In genomic region chr1:84171471-84171870, GRCh38 we compare ENCODE assay signal across 14 cellular contexts. TPM values are rescaled to one million over a fixed set of nuclear protein-coding genes. Genes with fewer than 3 reads are reported as not detected.
DNase-seq lines count a peak whose midpoint lies in the region; ATAC-seq, FAIRE-seq and TF ChIP-seq lines count a peak whose summit lies in the region.
"Had no signal": no experiment of that assay in that cellular context is flagged by ENCODE, and none has a peak within 500 bp of the region (broad histone marks: within the 10 kb centered on the region; RNA-seq: fewer than 3 reads in every experiment).

No MANE protein-coding gene starts in this region.

- H3K4me3 ChIP-seq in Panc1 (ENCODE audit: low read depth in 2 of 2, low read length in 2 of 2) (no peak overlapping the region), endothelial cell of umbilical vein (replicated peaks in 1 of 3; ENCODE audit: insufficient read depth in 1 of 3, low read depth in 1 of 3, low read length in 3 of 3) (no peak overlapping the region), lower leg skin (ENCODE audit: low read depth, poor library complexity, severe bottlenecking) (no peak overlapping the region), Peyer's patch (no peak overlapping the region)
- H3K4me3 ChIP-seq: GM23248 had no signal

- no peak for ATAC-seq in Panc1
- ATAC-seq: HepG2 had no signal

- no peaks in the 10 kb centered on the region for H4K20me1 ChIP-seq in endothelial cell of umbilical vein (replicated peaks; ENCODE audit: control insufficient read depth, extremely low read depth, insufficient read depth, low read length)

- dilution Hi-C loops in endothelial cell of umbilical vein (cut with MboI; ENCODE audit: extremely low pct_ligation_motif_present, low sequenced_read_pairs) = no loop called here

- in situ Hi-C loops in Panc1 (cut with HindIII; ENCODE audit: low pct_unique_long_range_greater_than_20kb, low sequenced_read_pairs) = no loop called here

- BruUV-seq in Panc1 (replicated peaks; lab: Mats Ljungman, UMichigan) = TSS peak; percentile 3
- no TSS peak for BruUV-seq in endothelial cell of umbilical vein (replicated peaks; lab: Mats Ljungman, UMichigan)

- POLR2A ChIA-PET in Panc1 (lab: Charles Lee) = no interaction called here
- POLR2A ChIA-PET in endothelial cell of umbilical vein (lab: Charles Lee) = no interaction called here

- H3K27me3 ChIP-seq in Panc1 (ENCODE audit: control insufficient read depth, insufficient read depth, low read length) (no peaks in the 10 kb centered on the region), endothelial cell of umbilical vein (ENCODE audit: control insufficient read depth in 2 of 2, insufficient read depth in 2 of 2, low read length in 2 of 2) (no peaks in the 10 kb centered on the region), Peyer's patch (no peaks in the 10 kb centered on the region)

- TF ChIP-seq POLR2A in endothelial cell of umbilical vein (IDR thresholded peaks at IDR 0.05; ENCODE audit: low read depth, low read length) (no peak), lower leg skin (IDR thresholded peaks at IDR 0.05) (no peak), Peyer's patch (IDR thresholded peaks at IDR 0.05) (no peak)

- no peaks in the 10 kb centered on the region for H3K9me3 ChIP-seq in Panc1 (ENCODE audit: control insufficient read depth, insufficient read depth, low read depth, low read length)
- H3K9me3 ChIP-seq in endothelial cell of umbilical vein (replicated peaks; ENCODE audit: control insufficient read depth, insufficient read depth, low read length) = no peaks in the 10 kb centered on the region
- H3K9me3 ChIP-seq in Peyer's patch = no peaks in the 10 kb centered on the region

- H3K4me1 ChIP-seq in Panc1 (ENCODE audit: control insufficient read depth, insufficient read depth, low read length) = peaks cover 17% of the 10 kb centered on the region
- peaks cover 61% of the 10 kb centered on the region for H3K4me1 ChIP-seq in endothelial cell of umbilical vein (ENCODE audit: control insufficient read depth, extremely low read depth, insufficient read depth, low read length)
- H3K4me1 ChIP-seq in Peyer's patch = peaks cover 0 to 4% (median 0%) of the 10 kb centered on the region in 4 donors

- H3K9ac ChIP-seq in endothelial cell of umbilical vein (replicated peaks; ENCODE audit: extremely low read depth, insufficient read depth, low read length) = no peak overlapping the region
- H3K9ac ChIP-seq: GM23248 had no signal

- intact Hi-C loops in Panc1 (cut with micrococcal nuclease; ENCODE audit: unreplicated experiment) = no loop called here
- intact Hi-C loops in endothelial cell of umbilical vein (cut with micrococcal nuclease) = no loop called here
- intact Hi-C loops in lower leg skin (cut with DNase I; ENCODE audit: low total_unique reads) = no loop called here

- 85% methylated on average over 2 of the region's 2 CpGs for WGBS in lower leg skin, 2 donors

- DNase-seq in D721Med (ENCODE audit: insufficient read length, low spot score) = no peak
- no peak for DNase-seq in Panc1 (ENCODE audit: low read depth, low spot score)
- peak; percentile 62 for DNase-seq in endothelial cell of umbilical vein (ENCODE audit: low read depth, low spot score)
- DNase-seq in pulmonary artery endothelial cell (ENCODE audit: low read depth, low spot score) = peak; percentile 26
- no peak for DNase-seq in lower leg skin (ENCODE audit: low spot score in 2 of 2)
- DNase-seq in GF-D8 (lab: John Stamatoyannopoulos, UW) = no peak
- no peak for DNase-seq in Peyer's patch
- DNase-seq: CD4-positive, alpha-beta memory T cell; DND-41; GDM1; GM23248 had no signal

- H3K4me2 ChIP-seq in endothelial cell of umbilical vein (ENCODE audit: insufficient read depth, low read length) = peak overlapping the region; percentile 67

- FAIRE-seq in D721Med (lab: Jason Lieb, UNC) = peak; percentile 46
- peak; percentile 26 for FAIRE-seq in endothelial cell of umbilical vein (lab: Jason Lieb, UNC)
- FAIRE-seq: H54, HepG2, HTR-8/SVneo had no signal

- CTCF ChIA-PET in Panc1 (lab: Charles Lee) = no interaction called here
- CTCF ChIA-PET in endothelial cell of umbilical vein (lab: Charles Lee) = no interaction called here

- peaks cover 41% of the 10 kb centered on the region for H3K79me2 ChIP-seq in endothelial cell of umbilical vein (ENCODE audit: control insufficient read depth, insufficient read depth, low read length)

- TF ChIP-seq CTCF in D721Med (IDR thresholded peaks at IDR 0.05; ENCODE audit: insufficient read depth, missing control alignments) (no peak), Panc1 (IDR thresholded peaks at IDR 0.05) (no peak), endothelial cell of umbilical vein (IDR thresholded peaks at IDR 0.05; ENCODE audit: extremely low read depth in 1 of 2, insufficient read depth in 1 of 2, low read depth in 1 of 2, low read length in 2 of 2) (no peak), lower leg skin (IDR thresholded peaks at IDR 0.05) (no peak), Peyer's patch (IDR thresholded peaks at IDR 0.05) (no peak)

- no peaks in the 10 kb centered on the region for H3K36me3 ChIP-seq in Panc1 (ENCODE audit: control insufficient read depth, insufficient read depth, low read length)
- no peaks in the 10 kb centered on the region for H3K36me3 ChIP-seq in endothelial cell of umbilical vein (ENCODE audit: control insufficient read depth in 2 of 2, extremely low read depth in 1 of 2, insufficient read depth in 2 of 2, low read length in 2 of 2)
- H3K36me3 ChIP-seq in Peyer's patch = no peaks in the 10 kb centered on the region

- no peaks in the 10 kb centered on the region for H3K9me1 ChIP-seq in endothelial cell of umbilical vein (replicated peaks; ENCODE audit: control insufficient read depth, extremely low read depth, insufficient read depth, low read length)

- no peak overlapping the region for H2AFZ ChIP-seq in endothelial cell of umbilical vein (ENCODE audit: low read depth, low read length)
- H2AFZ ChIP-seq: GM23248 had no signal

- H3K27ac ChIP-seq in Panc1 (ENCODE audit: low read length) (no peak overlapping the region), endothelial cell of umbilical vein (ENCODE audit: insufficient read depth, low read depth, low read length) (peak overlapping the region; percentile 51), Peyer's patch (no peak overlapping the region)
- H3K27ac ChIP-seq: GM23248 had no signal

TF ChIP-seq in endothelial cell of umbilical vein, 7 proteins besides CTCF, POLR2A, EP300 and RAD21:
- TF ChIP-seq JUN (IDR thresholded peaks at IDR 0.05; ENCODE audit: borderline replicate concordance, insufficient read depth, insufficient read length, low read depth) (peak; percentile 29), POLR2AphosphoS5 (IDR thresholded peaks at IDR 0.05; ENCODE audit: insufficient read depth, low read depth, low read length) (no peak), FOS (IDR thresholded peaks at IDR 0.05; ENCODE audit: borderline replicate concordance, insufficient read depth, low read length) (peak; percentile 24)

RNA-seq across cellular contexts. Expression of gene PRKACB, which starts 27.4 kb away (rescaled TPM):
- total RNA-seq in Panc1 (2021; ENCODE audit: unreplicated experiment) (54.9 TPM), endothelial cell of umbilical vein (72.6 and 77.5 TPM in 2 replicates), pulmonary artery endothelial cell (53.1 and 67.4 TPM in 2 replicates), lower leg skin (10 to 100 TPM in 1 of 4 donors, 1 to 10 TPM in 3; 4.4 to 12.3 (median 5.7) TPM), Peyer's patch (10 to 100 TPM in 1 of 4 donors, 1 to 10 TPM in 3; 8.1 to 34.7 (median 8.8) TPM)
- 16.6 TPM for polyA plus RNA-seq in Panc1 (2012; ENCODE audit: insufficient read length)
- polyA plus RNA-seq in endothelial cell of umbilical vein = 13.3 and 19.1 TPM in 2 replicates
- polyA plus RNA-seq in endothelial cell of umbilical vein (2011; cell fraction: cytosol; rRNA removed) = 22.6 and 24.2 TPM in 2 replicates
- polyA plus RNA-seq in endothelial cell of umbilical vein (2011; cell fraction: nucleus; rRNA removed) = 24.1 and 31.9 TPM in 2 replicates
- 38.5 and 69.3 TPM in 2 replicates for polyA plus RNA-seq in endothelial cell of umbilical vein (2012)
- polyA minus RNA-seq in endothelial cell of umbilical vein = 43.3 and 49.7 TPM in 2 replicates
- polyA minus RNA-seq in endothelial cell of umbilical vein (2011; cell fraction: cytosol; rRNA and poly(A)+ RNA removed) = 12.3 TPM
- 62.5 and 77.8 TPM in 2 replicates for polyA minus RNA-seq in endothelial cell of umbilical vein (2011; cell fraction: nucleus; rRNA and poly(A)+ RNA removed)

Comparison
In these comparisons a context has a peak if more than half of its experiments do, and no peak if none do; other contexts are left out.
1. DNase-seq: peak in endothelial cell of umbilical vein (single experiment) and pulmonary artery endothelial cell (single experiment); none in D721Med (single experiment), Panc1 (single experiment), lower leg skin (0 of 2), GF-D8 (single experiment) and Peyer's patch (0 of 3).